In genomic region chr13:23701646-23702045, GRCh38 we compare ENCODE assay signal across 10 cellular contexts.
DNase-seq lines count a peak whose midpoint lies in the region; ATAC-seq and TF ChIP-seq lines count a peak whose summit lies in the region.
"Had no signal": no experiment of that assay in that cellular context is flagged by ENCODE, and none has a peak within 500 bp of the region (broad histone marks: within the 10 kb centered on the region; RNA-seq: fewer than 3 reads in every experiment).

No MANE protein-coding gene starts in this region.

- 0 out of 3 replicates have a peak overlapping the region, but pooled peaks have one; percentile 62 for H2BK15ac ChIP-seq in IMR-90 (ENCODE audit: low read depth, low read length)

- H4K91ac ChIP-seq in IMR-90 (ENCODE audit: insufficient read depth, low read depth, low read length), result no peak overlapping the region; the same call in 1 of the 2 replicates

- no peak overlapping the region for H3K4me3 ChIP-seq in IMR-90 (ENCODE audit: insufficient read depth, low read depth, low read length)
- H3K4me3 ChIP-seq in lung, result no peak overlapping the region
- peak overlapping the region in 3 of 5 donors; percentile 7 to 49 (median 12) for H3K4me3 ChIP-seq in subcutaneous abdominal adipose tissue (ENCODE audit: low read depth in 1 of 5, low read length in 5 of 5)
- no peak overlapping the region for H3K4me3 ChIP-seq in esophagus squamous epithelium

- dilution Hi-C loops in IMR-90 (cut with HindIII; ENCODE audit: low sequenced_read_pairs, unreplicated experiment), result no loop called here

- TF ChIP-seq POLR2A in IMR-90 (IDR thresholded peaks at IDR 0.05; ENCODE audit: low read depth, low read length), result no peak
- no peak for TF ChIP-seq POLR2A in esophagus squamous epithelium (IDR thresholded peaks at IDR 0.05)

- no peak overlapping the region for H2AK5ac ChIP-seq in IMR-90 (ENCODE audit: low read depth, low read length)

- H3K27ac ChIP-seq in IMR-90 (ENCODE audit: insufficient read depth, low read length) (peak overlapping the region; percentile 40; the same call in 1 of the 2 replicates), lung (ENCODE audit: low read depth in 1 of 2, low read length in 1 of 2) (no peak overlapping the region), subcutaneous abdominal adipose tissue (ENCODE audit: low read depth, low read length) (peak overlapping the region; percentile 28), esophagus squamous epithelium (peak overlapping the region in 2 of 4 donors; percentile 49 to 73)

- no peak overlapping the region for H4K8ac ChIP-seq in IMR-90 (ENCODE audit: low read depth in 2 of 2, low read length in 2 of 2)

- TF ChIP-seq RAD21 in IMR-90 (IDR thresholded peaks at IDR 0.05; ENCODE audit: low read length), result no peak

- intact Hi-C loops in IMR-90 (cut with micrococcal nuclease) (no loop called here), esophagus squamous epithelium (cut with DNase I) (loop anchor here (10.0 kb wide), 1 partner anchor 163 kb away; no protein-coding TSS in a partner anchor)

- DNase-seq in IMR-90 (peak; percentile 77), fibroblast of gingiva (ENCODE audit: low read depth) (peak; percentile 100), lung (ENCODE audit: low spot score) (peak; percentile 45), T-helper 1 cell (no peak), esophagus squamous epithelium (lab: John Stamatoyannopoulos, UW) (no peak), islet precursor cell (no peak)
- DNase-seq in effector CD8-positive, alpha-beta T cell (lab: John Stamatoyannopoulos, UW), result no peak
- DNase-seq: CD4-positive, alpha-beta T cell; stimulated activated CD4-positive, alpha-beta T cell treated with anti-CD3 and anti-CD28 coated beads, Interleukin-2, amount 100 ng/mL, for 48 hours had no signal

- H3K4me1 ChIP-seq in IMR-90 (ENCODE audit: control insufficient read depth, insufficient read depth, low read length) (peaks cover 23% of the 10 kb centered on the region), lung (ENCODE audit: control insufficient read depth in 2 of 2, insufficient read depth in 2 of 2, low read length in 2 of 2) (no peaks in the 10 kb centered on the region), subcutaneous abdominal adipose tissue (ENCODE audit: control insufficient read depth in 5 of 5, insufficient read depth in 5 of 5, low read length in 5 of 5) (peaks cover 3 to 43% (median 32%) of the 10 kb centered on the region in 5 donors), esophagus squamous epithelium (peaks cover 7 to 23% (median 12%) of the 10 kb centered on the region in 3 donors)

- H3K4me2 ChIP-seq in IMR-90 (ENCODE audit: low read depth, low read length), result no peak overlapping the region

- H3K9me1 ChIP-seq in IMR-90 (ENCODE audit: insufficient read depth, low read length), result peaks cover 13% of the 10 kb centered on the region

- H3K27me3 ChIP-seq in IMR-90 (ENCODE audit: control insufficient read depth, insufficient read depth, low read length), result no peaks in the 10 kb centered on the region
- no peaks in the 10 kb centered on the region for H3K27me3 ChIP-seq in lung (ENCODE audit: control insufficient read depth, insufficient read depth)
- no peaks in the 10 kb centered on the region for H3K27me3 ChIP-seq in subcutaneous abdominal adipose tissue (ENCODE audit: control insufficient read depth in 5 of 5, insufficient read depth in 4 of 5, low read length in 5 of 5)
- H3K27me3 ChIP-seq in esophagus squamous epithelium, result no peaks in the 10 kb centered on the region

- no peaks in the 10 kb centered on the region for H4K20me1 ChIP-seq in IMR-90 (ENCODE audit: insufficient read depth, low read length)

- ATAC-seq in IMR-90 (ENCODE audit: low read depth) (peak; percentile 33), lung (ENCODE audit: insufficient read depth, low FRiP score) (peak; percentile 23)

- H2BK20ac ChIP-seq in IMR-90 (ENCODE audit: low read depth, low read length), result no peak overlapping the region

- no peak overlapping the region for H3K56ac ChIP-seq in IMR-90 (ENCODE audit: extremely low read depth, insufficient read depth, low read length)

- H2BK120ac ChIP-seq in IMR-90 (ENCODE audit: low read depth, low read length), result 0 out of 2 replicates have a peak overlapping the region, but pooled peaks have one; percentile 9

- H3K18ac ChIP-seq in IMR-90 (ENCODE audit: low read depth, low read length), result peak overlapping the region; percentile 28

- H2AK9ac ChIP-seq in IMR-90 (replicated peaks; ENCODE audit: low read depth, low read length, poor library complexity), result no peak overlapping the region

- H3K9me3 ChIP-seq in IMR-90 (ENCODE audit: control insufficient read depth, insufficient read depth, low read length) (no peaks in the 10 kb centered on the region), lung (ENCODE audit: control insufficient read depth in 2 of 2, insufficient read depth in 1 of 2, low read length in 1 of 2) (no peaks in the 10 kb centered on the region), subcutaneous abdominal adipose tissue (ENCODE audit: control insufficient read depth in 5 of 5, low read length in 5 of 5) (no peaks in the 10 kb centered on the region), esophagus squamous epithelium (no peaks in the 10 kb centered on the region)

- no peak for TF ChIP-seq CTCF in IMR-90 (conservative IDR thresholded peaks at IDR 0.05; ENCODE audit: low read depth, low read length)
- no peak for TF ChIP-seq CTCF in lung (IDR thresholded peaks at IDR 0.05; ENCODE audit: control extremely low read depth, extremely low read depth)
- TF ChIP-seq CTCF in esophagus squamous epithelium (IDR thresholded peaks at IDR 0.05), result no peak

- H3K79me1 ChIP-seq in IMR-90 (ENCODE audit: low read depth in 1 of 2, low read length in 2 of 2), result no peaks in the 10 kb centered on the region; a peak in 1 of 4 replicates

- CTCF ChIA-PET in IMR-90 (lab: Yijun Ruan, JAX), result interaction anchor here (0.7 to 0.9 kb wide), 2 partner anchors 18 to 123 kb away, joined by 3 read pairs; no protein-coding TSS in a partner anchor

- in situ Hi-C loops in IMR-90 (cut with MboI; ENCODE audit: low sequenced_read_pairs), result no loop called here

- H3K36me3 ChIP-seq in IMR-90 (ENCODE audit: control insufficient read depth, insufficient read depth, low read length), result no peaks in the 10 kb centered on the region
- no peaks in the 10 kb centered on the region for H3K36me3 ChIP-seq in lung (ENCODE audit: control insufficient read depth in 2 of 2, insufficient read depth in 2 of 2, low read length in 2 of 2)
- H3K36me3 ChIP-seq in subcutaneous abdominal adipose tissue (ENCODE audit: control insufficient read depth in 5 of 5, insufficient read depth in 5 of 5, low read length in 5 of 5), result no peaks in the 10 kb centered on the region
- no peaks in the 10 kb centered on the region for H3K36me3 ChIP-seq in esophagus squamous epithelium

- H2AFZ ChIP-seq in IMR-90 (replicated peaks; ENCODE audit: low read length, poor library complexity), result no peak overlapping the region

- no peak overlapping the region for H3K23ac ChIP-seq in IMR-90 (ENCODE audit: low read depth, low read length)

- H3K4ac ChIP-seq in IMR-90 (ENCODE audit: low read depth, low read length), result no peak overlapping the region

- no TSS peak for BruUV-seq in IMR-90 (replicated peaks; lab: Mats Ljungman, UMichigan)

- H3K14ac ChIP-seq in IMR-90 (replicated peaks; ENCODE audit: low read depth, low read length), result no peak overlapping the region

- WGBS in IMR-90 (ENCODE audit: extremely low coverage in 2 of 2, insufficient read length in 1 of 2), 2 experiments, result 89% methylated on average over 5 of the region's 12 CpGs; no CpG with 5 or more reads in 1 of the 2 experiments
- WGBS in lung, 2 donors, result 86 to 93% methylated on average over 12 of the region's 12 CpGs
- 88 to 92% methylated on average over 9 to 11 of the region's 12 CpGs for WGBS in esophagus squamous epithelium, 2 donors

- H2BK5ac ChIP-seq in IMR-90 (ENCODE audit: low read depth, low read length, poor library complexity, severe bottlenecking), result peak overlapping the region; percentile 86

- H3K9ac ChIP-seq in IMR-90 (ENCODE audit: low read depth, low read length) (no peak overlapping the region), subcutaneous abdominal adipose tissue (ENCODE audit: low read length in 5 of 5) (no peak overlapping the region)

- POLR2A ChIA-PET in IMR-90 (lab: Charles Lee; ENCODE audit: unreplicated experiment), result interaction anchor here (0.9 kb wide), 1 partner anchor 166 kb away, joined by 4 read pairs; no protein-coding TSS in a partner anchor

- H4K5ac ChIP-seq in IMR-90 (ENCODE audit: low read depth, low read length), result no peak overlapping the region

TF ChIP-seq in IMR-90, 13 proteins besides CTCF, POLR2A, EP300 and RAD21:
- TF ChIP-seq FOS (IDR thresholded peaks at IDR 0.05; ENCODE audit: low read depth, low read length) (peak; percentile 11; the same call in 1 of the 2 replicates), CHD1 (IDR thresholded peaks at IDR 0.05; ENCODE audit: low read depth, low read length) (no peak), CEBPB (IDR thresholded peaks at IDR 0.05; ENCODE audit: low read depth, low read length) (peak; percentile 84), MAZ (IDR thresholded peaks at IDR 0.05; ENCODE audit: borderline replicate concordance, low read depth, low read length) (0 out of 2 replicates have a peak, but pooled peaks have one; percentile 8), MAFK (IDR thresholded peaks at IDR 0.05; ENCODE audit: low read depth, low read length) (no peak)

Comparison
In these comparisons a context has a peak if more than half of its experiments do, and no peak if none do; other contexts are left out.
1. DNase-seq: peak in IMR-90 (single experiment), fibroblast of gingiva (single experiment) and lung (single experiment); none in effector CD8-positive, alpha-beta T cell (single experiment), T-helper 1 cell (0 of 5), esophagus squamous epithelium (single experiment) and islet precursor cell (single experiment).
2. H3K27ac ChIP-seq: peak in IMR-90 (single experiment) and subcutaneous abdominal adipose tissue (single experiment); none in lung (0 of 2).
3. H3K4me3 ChIP-seq: peak in subcutaneous abdominal adipose tissue (3 of 5); none in IMR-90 (single experiment), lung (single experiment) and esophagus squamous epithelium (0 of 4).